In genomic region chr16:89623511-89624232, GRCh38 we compare ENCODE assay signal across 14 cellular contexts. TPM values are rescaled to one million over a fixed set of nuclear protein-coding genes. Genes with fewer than 3 reads are reported as not detected.
A peak's percentile ranks its signal among the peaks of the same experiment; 100 is the strongest.
DNase-seq lines count a peak whose midpoint lies in the region; ATAC-seq, FAIRE-seq and TF ChIP-seq lines count a peak whose summit lies in the region.
"Had no signal": no experiment of that assay in that cellular context is flagged by ENCODE, and none has a peak within 500 bp of the region (broad histone marks: within the 10 kb centered on the region; RNA-seq: fewer than 3 reads in every experiment).

No MANE protein-coding gene starts in this region.

- no peak for FAIRE-seq in small intestine (lab: Jason Lieb, UNC)
- FAIRE-seq: islet of Langerhans had no signal

- no peak for ATAC-seq in GM21360 (IDR thresholded peaks at IDR 0.05; ENCODE audit: unreplicated experiment)
- ATAC-seq in CD4-positive, alpha-beta T cell (ENCODE audit: poor library complexity): no peak

- WGBS in H9 (ENCODE audit: extremely low coverage, insufficient read length, low lambda C conversion rate): no CpG with 5 or more reads among the region's 28 CpGs
- WGBS in small intestine, 3 donors: 53 to 80% (median 73%) methylated on average over 28 of the region's 28 CpGs

- peaks cover 2% of the 10 kb centered on the region; the same call in 1 of the 2 replicates for H3K27me3 ChIP-seq in H9 (ENCODE audit: insufficient read depth, low read length)
- H3K27me3 ChIP-seq in iPS-15b (ENCODE audit: control insufficient read depth, insufficient read depth, low read length): peaks cover 4% of the 10 kb centered on the region
- H3K27me3 ChIP-seq in small intestine (ENCODE audit: control insufficient read depth in 2 of 2, insufficient read depth in 2 of 2, low read length in 2 of 2): peaks cover 0 to 2% of the 10 kb centered on the region in 2 donors
- no peaks in the 10 kb centered on the region for H3K27me3 ChIP-seq in CD4-positive, alpha-beta T cell (ENCODE audit: control insufficient read depth, insufficient read depth, low read length)

- H3K79me1 ChIP-seq in H9 (ENCODE audit: insufficient read depth, low read depth, low read length, poor library complexity, severe bottlenecking): no peaks in the 10 kb centered on the region

- no peak overlapping the region for H4K91ac ChIP-seq in H9 (ENCODE audit: insufficient read length, low read depth, low read length)

- no peak overlapping the region for H2BK120ac ChIP-seq in H9 (ENCODE audit: low read depth, low read length, poor library complexity, severe bottlenecking)

- no peaks in the 10 kb centered on the region; the same call in 1 of the 2 replicates for H3K4me1 ChIP-seq in H9 (ENCODE audit: insufficient read depth, low read length)
- peaks cover 2% of the 10 kb centered on the region for H3K4me1 ChIP-seq in iPS-15b (ENCODE audit: control insufficient read depth, insufficient read depth, low read length)
- no peaks in the 10 kb centered on the region for H3K4me1 ChIP-seq in small intestine (ENCODE audit: control insufficient read depth in 2 of 2, insufficient read depth in 1 of 2, low read depth in 1 of 2, low read length in 1 of 2)

- H3K27ac Mint-ChIP-seq in H9 (peak overlapping the region in 1 of 3 experiments; percentile 37; a peak in 2 of 7 replicates), brain (peak overlapping the region in 3 of 5 experiments; percentile 30 to 65 (median 39))
- no peak overlapping the region for H3K27ac Mint-ChIP-seq in CD4-positive, alpha-beta T cell
- H3K27ac Mint-ChIP-seq: naive B cell had no signal

- CTCF ChIA-PET in CD4-positive, alpha-beta T cell (lab: Charles Lee): no interaction called here

- H2BK20ac ChIP-seq in H9 (ENCODE audit: low read depth, low read length, poor library complexity, severe bottlenecking): no peak overlapping the region

- H3K9me3 Mint-ChIP-seq in H9: no peaks in the 10 kb centered on the region; a peak in 1 of 5 replicates
- no peaks in the 10 kb centered on the region for H3K9me3 Mint-ChIP-seq in brain
- H3K9me3 Mint-ChIP-seq in CD4-positive, alpha-beta T cell: no peaks in the 10 kb centered on the region
- H3K9me3 Mint-ChIP-seq: naive B cell had no signal

- no peak overlapping the region for H3K4me2 ChIP-seq in H9 (ENCODE audit: insufficient read depth, insufficient read length, low read length)

- H3K4me3 Mint-ChIP-seq in H9 (no peak overlapping the region; a peak in 2 of 5 replicates), brain (peak overlapping the region in 1 of 5 experiments; percentile 38)
- H3K4me3 Mint-ChIP-seq in CD4-positive, alpha-beta T cell: no peak overlapping the region

- H3K14ac ChIP-seq in H9 (ENCODE audit: insufficient read depth, low read length): peak overlapping the region; percentile 16; the same call in 1 of the 2 replicates

- no peak overlapping the region for H3T11ph ChIP-seq in H9 (ENCODE audit: low read length)

- H3K36me3 ChIP-seq in iPS-15b (ENCODE audit: control insufficient read depth, insufficient read depth, low read length) (no peaks in the 10 kb centered on the region), small intestine (ENCODE audit: control insufficient read depth in 2 of 2, insufficient read depth in 2 of 2, low read length in 2 of 2) (no peaks in the 10 kb centered on the region)

- no peak for TF ChIP-seq CTCF in H9 (conservative IDR thresholded peaks at IDR 0.05)
- TF ChIP-seq CTCF in brain (conservative IDR thresholded peaks at IDR 0.05): no peak
- no peak for TF ChIP-seq CTCF in CD4-positive, alpha-beta T cell (IDR thresholded peaks at IDR 0.05)

- H2AFZ ChIP-seq in H9 (ENCODE audit: low read length): no peak overlapping the region

- no peak overlapping the region for H3K23ac ChIP-seq in H9 (ENCODE audit: insufficient read length, low read depth, low read length)

- no peak overlapping the region for H3K18ac ChIP-seq in H9 (ENCODE audit: insufficient read length, low read depth, low read length)

- no peaks in the 10 kb centered on the region for H4K20me1 ChIP-seq in H9 (ENCODE audit: control insufficient read depth, insufficient read depth, insufficient read length)

- DNase-seq in H9: no peak
- DNase-seq in small intestine: no peak
- DNase-seq in CD4-positive, alpha-beta T cell: no peak
- no peak for DNase-seq in NCI-H1048 (lab: John Stamatoyannopoulos, UW)
- no peak for DNase-seq in NCI-H1092 treated with DMSO at 0.1 percent for 48 hours (lab: John Stamatoyannopoulos, UW)
- DNase-seq: activated naive CD4-positive, alpha-beta T cell treated with anti-CD3 and anti-CD28 coated beads, Interleukin-2, amount 50 U/mL, for 16 hours; KG1; naive B cell; NCI-H1694 treated with DMSO at 0.1 percent for 48 hours had no signal

- no peaks in the 10 kb centered on the region for H3K23me2 ChIP-seq in H9 (ENCODE audit: insufficient read length, low read depth, low read length, poor library complexity, severe bottlenecking)

- H3K27ac ChIP-seq in H9 (ENCODE audit: insufficient read length, low read depth, low read length): no peak overlapping the region
- peak overlapping the region; percentile 2 to 39 for H3K27ac ChIP-seq in small intestine (ENCODE audit: low read depth in 1 of 2, low read length in 1 of 2)
- H3K27ac ChIP-seq in CD4-positive, alpha-beta T cell (ENCODE audit: low read depth, low read length): no peak overlapping the region

- no peaks in the 10 kb centered on the region for H3K9me3 ChIP-seq in H9 (ENCODE audit: control insufficient read depth, low read depth, low read length)
- no peaks in the 10 kb centered on the region for H3K9me3 ChIP-seq in iPS-15b (ENCODE audit: control insufficient read depth, insufficient read depth, low read length)
- no peaks in the 10 kb centered on the region for H3K9me3 ChIP-seq in small intestine (ENCODE audit: control insufficient read depth, low read depth)
- no peaks in the 10 kb centered on the region for H3K9me3 ChIP-seq in CD4-positive, alpha-beta T cell (ENCODE audit: control insufficient read depth, low read length)

- H2AK5ac ChIP-seq in H9 (ENCODE audit: insufficient read length, low read length): no peak overlapping the region

- peaks cover 9 to 45% of the 10 kb centered on the region in 2 experiments for H3K4me1 Mint-ChIP-seq in H9
- H3K4me1 Mint-ChIP-seq in brain: peaks cover 10% of the 10 kb centered on the region
- H3K4me1 Mint-ChIP-seq in CD4-positive, alpha-beta T cell (ENCODE audit: low read depth): no peaks in the 10 kb centered on the region
- H3K4me1 Mint-ChIP-seq: naive B cell had no signal

- H2BK15ac ChIP-seq in H9 (ENCODE audit: low read depth, low read length): no peak overlapping the region

- intact Hi-C loops in CD4-positive, alpha-beta T cell (cut with DNase I, micrococcal nuclease): no loop called here

- H3K4ac ChIP-seq in H9 (ENCODE audit: low read depth, low read length): no peak overlapping the region

- H2BK12ac ChIP-seq in H9 (ENCODE audit: insufficient read length, low read depth, low read length): no peak overlapping the region

- H3K9ac ChIP-seq in H9 (ENCODE audit: extremely low read depth, insufficient read length, low read length) (no peak overlapping the region), iPS-15b (ENCODE audit: low read depth, low read length) (peak overlapping the region; percentile 47)

- POLR2A ChIA-PET in CD4-positive, alpha-beta T cell (lab: Charles Lee): no interaction called here

- no peak overlapping the region for H3K56ac ChIP-seq in H9 (ENCODE audit: insufficient read length, low read depth, low read length)

- H4K5ac ChIP-seq in H9 (ENCODE audit: insufficient read length, low read depth, low read length): peak overlapping the region; percentile 46

- H3K79me2 ChIP-seq in H9 (ENCODE audit: insufficient read depth, low read length): no peaks in the 10 kb centered on the region

- H3K36me3 Mint-ChIP-seq in H9 (ENCODE audit: insufficient read depth in 1 of 3, low read depth in 3 of 3): no peaks in the 10 kb centered on the region; a peak in 1 of 7 replicates
- no peaks in the 10 kb centered on the region for H3K36me3 Mint-ChIP-seq in brain
- H3K36me3 Mint-ChIP-seq in CD4-positive, alpha-beta T cell (ENCODE audit: low read depth): no peaks in the 10 kb centered on the region
- H3K36me3 Mint-ChIP-seq: naive B cell had no signal

- H3K4me3 ChIP-seq in iPS-15b (ENCODE audit: low read depth, low read length): no peak overlapping the region
- no peak overlapping the region for H3K4me3 ChIP-seq in small intestine (ENCODE audit: low read depth in 1 of 2, low read length in 2 of 2)
- H3K4me3 ChIP-seq: skin epidermis had no signal

- no peak overlapping the region for H2BK5ac ChIP-seq in H9 (ENCODE audit: insufficient read length, low read length)

- H3K27me3 Mint-ChIP-seq in H9 (ENCODE audit: low read depth) (peaks cover 38% of the 10 kb centered on the region), brain (no peaks in the 10 kb centered on the region)
- no peaks in the 10 kb centered on the region for H3K27me3 Mint-ChIP-seq in CD4-positive, alpha-beta T cell

- no peak overlapping the region for H4K8ac ChIP-seq in H9 (replicated peaks; ENCODE audit: insufficient read length, low read depth, low read length)

RNA-seq across cellular contexts. Expression of gene DPEP1, which starts 10.2 kb away (rescaled TPM):
- total RNA-seq in H9 (2021): 1.1 and 1.2 TPM in 2 replicates
- polyA plus RNA-seq in brain (ENCODE audit: insufficient read depth, low read depth, low replicate concordance): 0.59 TPM
- 100 to 1,000 TPM; 125 to 365 (median 319) TPM for polyA plus RNA-seq in small intestine
- not detected for total RNA-seq in CD4-positive, alpha-beta T cell

RNA-seq across cellular contexts. Expression of gene CHMP1A, which starts 33.8 kb away (rescaled TPM):
- total RNA-seq in H9 (2021): 85.4 and 89.6 TPM in 2 replicates
- 100 TPM for polyA plus RNA-seq in brain (ENCODE audit: insufficient read depth, low read depth, low replicate concordance)
- 100 to 1,000 TPM in 2 of 3 donors, 10 to 100 TPM in 1; 95.3 to 202 (median 181) TPM for polyA plus RNA-seq in small intestine
- 10 to 100 TPM; 54.7 to 55.9 TPM for total RNA-seq in CD4-positive, alpha-beta T cell

RNA-seq across cellular contexts. Expression of gene SPATA33, which starts 34.0 kb away (rescaled TPM):
- total RNA-seq in H9 (2021): 17.4 and 17.8 TPM in 2 replicates
- polyA plus RNA-seq in brain (ENCODE audit: insufficient read depth, low read depth, low replicate concordance): 37.2 TPM
- 10 to 100 TPM in 1 of 3 donors, 1 to 10 TPM in 2; 6.5 to 17.0 (median 6.8) TPM for polyA plus RNA-seq in small intestine
- total RNA-seq in CD4-positive, alpha-beta T cell: 1 to 10 TPM; 4.4 to 7.1 TPM

RNA-seq across cellular contexts. Expression of gene CPNE7, which starts 48.1 kb away (rescaled TPM):
- total RNA-seq in H9 (2021): 22.5 and 23.4 TPM in 2 replicates
- polyA plus RNA-seq in brain (ENCODE audit: insufficient read depth, low read depth, low replicate concordance) (3.7 TPM), small intestine (10 to 100 TPM in 1 of 3 donors, 1 to 10 TPM in 1, under 1 TPM in 1; 0.22 to 20.3 (median 1.9) TPM)
- total RNA-seq in CD4-positive, alpha-beta T cell: 1 to 10 TPM; 1.0 to 1.3 TPM

Comparison
In these comparisons a context has a peak if more than half of its experiments do, and no peak if none do; other contexts are left out.
1. H3K27ac ChIP-seq: peak in small intestine (2 of 2); none in H9 (single experiment) and CD4-positive, alpha-beta T cell (single experiment).